ENCODE assay signal across 9 cellular contexts in the genomic region with DNA sequence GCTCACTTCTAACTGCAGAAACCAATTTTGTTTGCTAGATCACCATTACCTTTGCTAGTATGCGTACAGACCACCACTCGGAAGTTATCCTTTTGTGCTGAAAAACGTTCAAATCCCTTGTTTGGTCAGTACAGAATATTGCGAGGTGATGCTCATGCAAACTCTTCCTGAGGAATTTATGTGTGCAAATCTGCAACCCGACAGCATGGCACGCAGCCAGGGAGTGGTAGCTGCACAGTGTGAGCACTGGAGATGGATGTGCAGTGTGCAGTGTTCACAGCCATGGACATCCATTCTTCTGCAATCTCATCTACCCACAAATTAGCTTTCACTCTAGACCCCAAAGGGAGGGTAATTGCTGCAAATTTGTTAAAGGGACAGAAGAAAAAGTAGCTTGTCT.
"Had no signal": no experiment of that assay in that cellular context is flagged by ENCODE, and none has a peak within 500 bp of the region (broad histone marks: within the 10 kb centered on the region; RNA-seq: fewer than 3 reads in every experiment).

No MANE protein-coding gene starts in this region.

- DNase-seq: GM23248, GOT3, H7, HCEC 1CT, HFFc6, KBM-7 had no signal

- H3K27me3 Mint-ChIP-seq: IgD-negative memory B cell had no signal

- H3K4me3 ChIP-seq: GM23248 had no signal

- H3K9me3 Mint-ChIP-seq: HFFc6, IgD-negative memory B cell had no signal

- H3K27ac Mint-ChIP-seq: HFFc6, IgD-negative memory B cell had no signal

- H3K4me3 Mint-ChIP-seq: HFFc6, IgD-negative memory B cell had no signal

- ATAC-seq: HepG2 had no signal

- H3K27ac ChIP-seq: GM23248, HL-60 had no signal
